Comparison of ENCODE assay signal across 12 cellular contexts in the genomic region with DNA sequence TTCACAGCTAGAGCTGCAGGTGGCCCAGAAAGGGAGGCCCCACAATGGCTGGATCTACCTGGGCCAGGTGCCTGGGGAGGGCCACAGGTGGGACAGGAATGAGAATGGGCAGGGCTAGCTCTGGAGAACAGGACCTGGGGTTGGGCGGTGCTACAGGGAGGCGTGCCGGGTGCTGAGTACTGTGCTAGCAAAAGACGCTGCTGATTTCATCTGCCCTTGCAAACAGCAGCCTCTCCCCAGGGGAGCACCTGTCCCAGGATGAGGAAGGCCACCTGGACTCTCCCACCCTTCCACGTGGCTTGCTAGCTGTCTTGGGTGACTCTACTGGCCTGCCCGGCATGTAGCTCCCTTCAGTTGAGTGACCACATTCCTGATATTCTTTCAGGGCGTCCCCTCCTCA. TPM values are rescaled to one million over a fixed set of nuclear protein-coding genes. Genes with fewer than 3 reads are reported as not detected.
"Had no signal": no experiment of that assay in that cellular context is flagged by ENCODE, and none has a peak within 500 bp of the region (broad histone marks: within the 10 kb centered on the region; RNA-seq: fewer than 3 reads in every experiment).

No MANE protein-coding gene starts in this region.

- DNase-seq: activated CD4-positive, alpha-beta T cell treated with anti-CD3 and anti-CD28 coated beads, Interleukin-2, amount 10 ng/mL, durations not matched to agents 7 days and 5 days; activated naive CD8-positive, alpha-beta T cell treated with anti-CD3 and anti-CD28 coated beads, Interleukin-2, amount 10 ng/mL, durations not matched to agents 7 days and 5 days; effector CD4-positive, alpha-beta T cell; kidney glomerular epithelial cell; ovary had no signal

- H3K27me3 ChIP-seq: ovary had no signal

- H3K27ac ChIP-seq: coronary artery, esophagus muscularis mucosa, lower lobe of right lung, neural progenitor cell, ovary, thoracic aorta had no signal

- H3K4me2 ChIP-seq: neural progenitor cell had no signal

- H3K9me3 ChIP-seq: esophagus muscularis mucosa, lower lobe of right lung, ovary, thoracic aorta had no signal

- H3K4me3 ChIP-seq: coronary artery, esophagus muscularis mucosa, lower lobe of right lung, neural progenitor cell, ovary, thoracic aorta had no signal

- H2AFZ ChIP-seq: neural progenitor cell had no signal

- H3K9ac ChIP-seq: neural progenitor cell had no signal

- H3K4me1 ChIP-seq: lower lobe of right lung had no signal

- H3K36me3 ChIP-seq: esophagus muscularis mucosa, lower lobe of right lung, neural progenitor cell, ovary, thoracic aorta had no signal

RNA-seq across cellular contexts. Expression of a gene that starts 13.2 kb away (rescaled TPM):
- total RNA-seq: activated CD4-positive, alpha-beta T cell treated with anti-CD3 and anti-CD28 coated beads, Interleukin-2, amount 10 ng/mL, durations not matched to agents 7 days and 5 days; activated naive CD8-positive, alpha-beta T cell treated with anti-CD3 and anti-CD28 coated beads, Interleukin-2, amount 10 ng/mL, durations not matched to agents 7 days and 5 days; esophagus muscularis mucosa; myocyte; thoracic aorta had no signal
- polyA plus RNA-seq: ovary had no signal

RNA-seq across cellular contexts. Expression of a gene that starts 31.7 kb away (rescaled TPM):
- total RNA-seq: activated CD4-positive, alpha-beta T cell treated with anti-CD3 and anti-CD28 coated beads, Interleukin-2, amount 10 ng/mL, durations not matched to agents 7 days and 5 days; activated naive CD8-positive, alpha-beta T cell treated with anti-CD3 and anti-CD28 coated beads, Interleukin-2, amount 10 ng/mL, durations not matched to agents 7 days and 5 days; lower lobe of right lung; myocyte; thoracic aorta; ureter had no signal
- polyA plus RNA-seq: ovary had no signal
